Comparison of ENCODE assay signal across 17 cellular contexts in the genomic region with DNA sequence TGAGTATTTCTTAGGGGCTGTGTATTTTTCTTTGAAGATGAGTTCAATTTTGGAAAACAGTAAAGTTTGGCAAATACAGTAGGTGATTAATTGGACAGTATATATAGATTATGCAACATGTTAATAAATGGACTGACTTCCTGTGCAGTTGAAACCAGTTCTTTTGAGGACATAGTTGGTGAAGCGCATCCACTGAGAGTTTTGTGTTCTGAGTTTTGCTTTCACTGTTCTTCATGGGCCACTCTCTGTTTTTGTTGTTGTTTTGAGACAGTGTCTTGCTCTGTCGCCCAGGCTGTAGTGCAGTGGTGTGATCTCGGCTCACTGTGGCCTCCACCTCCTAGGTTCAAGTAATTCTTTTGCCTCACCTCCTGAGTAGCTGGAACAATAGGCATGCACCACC.
DNase-seq lines count a peak whose midpoint lies in the region; ATAC-seq lines count a peak whose summit lies in the region.
"Had no signal": no experiment of that assay in that cellular context is flagged by ENCODE, and none has a peak within 500 bp of the region (broad histone marks: within the 10 kb centered on the region; RNA-seq: fewer than 3 reads in every experiment).

No MANE protein-coding gene starts in this region.

- intact Hi-C loops in Right ventricle myocardium inferior (cut with DNase I) = no loop called here

- DNase-seq in NOMO-1 (lab: John Stamatoyannopoulos, UW; ENCODE audit: unreplicated experiment in 2 of 2) = no peak
- no peak for DNase-seq in DMS 273 treated with DMSO at 0.1 percent for 48 hours (lab: John Stamatoyannopoulos, UW)
- no peak for DNase-seq in islet precursor cell
- no peak for DNase-seq in Right ventricle myocardium inferior (ENCODE audit: missing footprints)
- DNase-seq: activated CD4-positive, alpha-beta T cell treated with anti-CD3 and anti-CD28 coated beads, Interleukin-2, amount 10 ng/mL, durations not matched to agents 7 days and 5 days; activated T-cell treated with anti-CD3 and anti-CD28 coated beads, Interleukin-2, amount 50 U/mL, for 72 hours; amniotic stem cell; cerebellar nuclear complex; DMS79 treated with DMSO at 0.1 percent for 48 hours; NCI-H2029; NCI-H774; SHP77; stimulated activated naive CD8-positive, alpha-beta T cell treated with anti-CD3 and anti-CD28 coated beads, Interleukin-15, Interleukin-2, amounts not matched to agents 100 U/mL and 50 U/mL, for 24 hours; T-helper 9 cell had no signal

- ATAC-seq in GM19043 (IDR thresholded peaks at IDR 0.05; ENCODE audit: low read depth, unreplicated experiment) (peak; percentile 94), GM21619 (IDR thresholded peaks at IDR 0.05; ENCODE audit: unreplicated experiment) (peak; percentile 86), HG03103 (IDR thresholded peaks at IDR 0.05; ENCODE audit: low read depth, unreplicated experiment) (peak; percentile 95), Right ventricle myocardium inferior (no peak)
- ATAC-seq: activated T-cell treated with anti-CD3 and anti-CD28 coated beads, Interleukin-2, amount 50 U/mL, for 72 hours; stimulated activated naive CD8-positive, alpha-beta T cell treated with anti-CD3 and anti-CD28 coated beads, Interleukin-15, Interleukin-2, amounts not matched to agents 100 U/mL and 50 U/mL, for 24 hours had no signal
